Comparison of ENCODE assay signal across 15 cellular contexts in genomic region chr9:130659699-130660248, GRCh38. TPM values are rescaled to one million over a fixed set of nuclear protein-coding genes. Genes with fewer than 3 reads are reported as not detected.
A peak's percentile ranks its signal among the peaks of the same experiment; 100 is the strongest.
DNase-seq lines count a peak whose midpoint lies in the region; ATAC-seq and TF ChIP-seq lines count a peak whose summit lies in the region.
"Had no signal": no experiment of that assay in that cellular context is flagged by ENCODE, and none has a peak within 500 bp of the region (broad histone marks: within the 10 kb centered on the region; RNA-seq: fewer than 3 reads in every experiment).

No MANE protein-coding gene starts in this region.

- H4K20me1 ChIP-seq in SK-N-SH (ENCODE audit: insufficient read depth), result peaks cover 8% of the 10 kb centered on the region; the same call in 1 of the 2 replicates

- ATAC-seq in SK-N-SH treated with all-trans-retinoic acid at 6 μM for 48 hours (no peak), HG03378 (IDR thresholded peaks at IDR 0.05; ENCODE audit: unreplicated experiment) (no peak), GM18907 (IDR thresholded peaks at IDR 0.05; ENCODE audit: unreplicated experiment) (no peak)

- H3K4me1 Mint-ChIP-seq in osteocyte (ENCODE audit: unreplicated experiment), result peaks cover 27% of the 10 kb centered on the region

- H3F3A ChIP-seq in SK-N-SH (replicated peaks; ENCODE audit: insufficient read depth), result no peaks in the 10 kb centered on the region

- POLR2A ChIA-PET in SK-N-SH (lab: Yijun Ruan, JAX), result no interaction called here

- no peaks in the 10 kb centered on the region for H3K9me2 ChIP-seq in SK-N-SH

- H3K4me3 ChIP-seq in SK-N-SH (ENCODE audit: low read depth in 2 of 2, low read length in 1 of 2) (no peak overlapping the region), HUES48 (ENCODE audit: low read depth, low read length) (peak overlapping the region; percentile 45), ectodermal cell (ENCODE audit: insufficient read depth, low read depth, low read length) (peak overlapping the region; percentile 11)

- H3K4me2 ChIP-seq in SK-N-SH, result no peak overlapping the region

- H3K9me3 ChIP-seq in SK-N-SH (no peaks in the 10 kb centered on the region), HUES48 (ENCODE audit: control insufficient read depth, insufficient read depth, low read length) (no peaks in the 10 kb centered on the region; the same call in 1 of the 2 replicates), ectodermal cell (ENCODE audit: control insufficient read depth, low read length) (no peaks in the 10 kb centered on the region)

- no peaks in the 10 kb centered on the region for H3K36me3 Mint-ChIP-seq in osteocyte (ENCODE audit: unreplicated experiment)

- H3K27me3 Mint-ChIP-seq in osteocyte (ENCODE audit: unreplicated experiment), result peaks cover 78% of the 10 kb centered on the region

- H3K36me3 ChIP-seq in SK-N-SH (replicated peaks in 1 of 2; ENCODE audit: control insufficient read depth in 1 of 2, insufficient read depth in 2 of 2, low read length in 1 of 2), result no peaks in the 10 kb centered on the region
- H3K36me3 ChIP-seq in HUES48 (ENCODE audit: control insufficient read depth, insufficient read depth, low read length), result no peaks in the 10 kb centered on the region
- H3K36me3 ChIP-seq in ectodermal cell (ENCODE audit: control insufficient read depth, insufficient read depth, low read length), result no peaks in the 10 kb centered on the region

- CTCF ChIA-PET in SK-N-SH (lab: Yijun Ruan, JAX), result interaction anchor here (1.3 kb wide), 1 partner anchor 9 kb away, joined by 5 read pairs; no protein-coding TSS in a partner anchor

- H3K4me1 ChIP-seq in SK-N-SH (ENCODE audit: control insufficient read depth in 1 of 2, insufficient read depth in 2 of 2, low read depth in 1 of 2, low read length in 1 of 2) (peaks cover 0 to 3% of the 10 kb centered on the region in 2 experiments; a peak in 1 of 4 replicates), HUES48 (ENCODE audit: control insufficient read depth, insufficient read depth, low read length) (peaks cover 18% of the 10 kb centered on the region), ectodermal cell (ENCODE audit: control insufficient read depth, insufficient read depth, low read length) (peaks cover 33% of the 10 kb centered on the region)

- TF ChIP-seq RAD21 in SK-N-SH (IDR thresholded peaks at IDR 0.05; ENCODE audit: low read length), result no peak

- 6% methylated on average over 44 of the region's 58 CpGs for WGBS in SK-N-SH (ENCODE audit: low lambda C conversion rate)
- 1 to 2% methylated on average over 58 of the region's 58 CpGs for WGBS in ectodermal cell, 2 experiments

- H3K79me2 ChIP-seq in SK-N-SH (ENCODE audit: insufficient read depth), result no peaks in the 10 kb centered on the region

- no peak for TF ChIP-seq EP300 in SK-N-SH (IDR thresholded peaks at IDR 0.05; ENCODE audit: borderline replicate concordance in 1 of 2, low read depth in 1 of 2, low read length in 1 of 2)

- H3K27ac ChIP-seq in SK-N-SH (ENCODE audit: low read depth in 2 of 2, low read length in 1 of 2), result no peak overlapping the region
- no peak overlapping the region for H3K27ac ChIP-seq in HUES48 (ENCODE audit: low read depth, low read length)
- no peak overlapping the region for H3K27ac ChIP-seq in ectodermal cell (ENCODE audit: insufficient read depth, low read depth, low read length, poor library complexity, severe bottlenecking)

- peak; percentile 56 for DNase-seq in SK-N-SH
- no peak for DNase-seq in osteocyte (ENCODE audit: extremely low spot score, unreplicated experiment)
- no peak for DNase-seq in amygdala (lab: John Stamatoyannopoulos, UW)
- DNase-seq: activated CD8-positive, alpha-beta memory T cell treated with anti-CD3 and anti-CD28 coated beads, Interleukin-2, amount 50 U/mL, for 48 hours; HCEC 1CT; Kasumi-1; NCI-H2081; T1000 had no signal

- H3K27me3 ChIP-seq in SK-N-SH (ENCODE audit: insufficient read depth) (peaks cover 85% of the 10 kb centered on the region), HUES48 (ENCODE audit: control insufficient read depth, insufficient read depth, low read length) (peaks cover 99% of the 10 kb centered on the region), ectodermal cell (ENCODE audit: control insufficient read depth, insufficient read depth, low read length, poor library complexity, severe bottlenecking) (peaks cover 100% of the 10 kb centered on the region)

- no peak overlapping the region for H3K9ac ChIP-seq in SK-N-SH
- no peak overlapping the region for H3K9ac ChIP-seq in HUES48 (ENCODE audit: low read depth, low read length)

- H3K9me3 Mint-ChIP-seq in osteocyte (ENCODE audit: unreplicated experiment), result no peaks in the 10 kb centered on the region

- no peak overlapping the region for H3K27ac Mint-ChIP-seq in osteocyte (ENCODE audit: unreplicated experiment)

- H2AFZ ChIP-seq in SK-N-SH (ENCODE audit: low read depth), result no peak overlapping the region

- TF ChIP-seq CTCF in SK-N-SH (IDR thresholded peaks at IDR 0.05), result no peak
- TF ChIP-seq CTCF in osteocyte (IDR thresholded peaks at IDR 0.05), result no peak

- H3K4me3 Mint-ChIP-seq in osteocyte (ENCODE audit: unreplicated experiment), result peak overlapping the region; percentile 40

TF ChIP-seq in SK-N-SH, 30 proteins besides CTCF, POLR2A, EP300 and RAD21:
- no peak for TF ChIP-seq FOSL2 (IDR thresholded peaks at IDR 0.05; ENCODE audit: borderline replicate concordance, low read depth)
- TF ChIP-seq EZH2phosphoT487 (IDR thresholded peaks at IDR 0.05; ENCODE audit: borderline replicate concordance, low read depth), result peak; percentile 96
TF ChIP-seq in SK-N-SH: peak in this region for 1.

TF ChIP-seq in SK-N-SH treated with all-trans-retinoic acid at 6 μM for 48 hours, 23 proteins besides CTCF, POLR2A, EP300 and RAD21:
- TF ChIP-seq, protein P1, sequence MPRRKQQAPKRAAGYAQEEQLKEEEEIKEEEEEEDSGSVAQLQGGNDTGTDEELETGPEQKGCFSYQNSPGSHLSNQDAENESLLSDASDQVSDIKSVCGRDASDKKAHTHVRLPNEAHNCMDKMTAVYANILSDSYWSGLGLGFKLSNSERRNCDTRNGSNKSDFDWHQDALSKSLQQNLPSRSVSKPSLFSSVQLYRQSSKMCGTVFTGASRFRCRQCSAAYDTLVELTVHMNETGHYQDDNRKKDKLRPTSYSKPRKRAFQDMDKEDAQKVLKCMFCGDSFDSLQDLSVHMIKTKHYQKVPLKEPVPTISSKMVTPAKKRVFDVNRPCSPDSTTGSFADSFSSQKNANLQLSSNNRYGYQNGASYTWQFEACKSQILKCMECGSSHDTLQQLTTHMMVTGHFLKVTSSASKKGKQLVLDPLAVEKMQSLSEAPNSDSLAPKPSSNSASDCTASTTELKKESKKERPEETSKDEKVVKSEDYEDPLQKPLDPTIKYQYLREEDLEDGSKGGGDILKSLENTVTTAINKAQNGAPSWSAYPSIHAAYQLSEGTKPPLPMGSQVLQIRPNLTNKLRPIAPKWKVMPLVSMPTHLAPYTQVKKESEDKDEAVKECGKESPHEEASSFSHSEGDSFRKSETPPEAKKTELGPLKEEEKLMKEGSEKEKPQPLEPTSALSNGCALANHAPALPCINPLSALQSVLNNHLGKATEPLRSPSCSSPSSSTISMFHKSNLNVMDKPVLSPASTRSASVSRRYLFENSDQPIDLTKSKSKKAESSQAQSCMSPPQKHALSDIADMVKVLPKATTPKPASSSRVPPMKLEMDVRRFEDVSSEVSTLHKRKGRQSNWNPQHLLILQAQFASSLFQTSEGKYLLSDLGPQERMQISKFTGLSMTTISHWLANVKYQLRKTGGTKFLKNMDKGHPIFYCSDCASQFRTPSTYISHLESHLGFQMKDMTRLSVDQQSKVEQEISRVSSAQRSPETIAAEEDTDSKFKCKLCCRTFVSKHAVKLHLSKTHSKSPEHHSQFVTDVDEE (CRISPR knock-in tag; IDR thresholded peaks at IDR 0.05), result no peak
- TF ChIP-seq PPARA (CRISPR knock-in tag; IDR thresholded peaks at IDR 0.05; ENCODE audit: borderline replicate concordance) (no peak), OSR1 (CRISPR knock-in tag; IDR thresholded peaks at IDR 0.05) (no peak), BACH2 (CRISPR knock-in tag; IDR thresholded peaks at IDR 0.05; ENCODE audit: borderline replicate concordance) (no peak)

RNA-seq across cellular contexts. Expression of gene PRDM12, which starts 4.6 kb away (rescaled TPM):
- polyA plus RNA-seq in SK-N-SH (2012; rRNA removed), result 0.02 and 0.08 TPM in 2 replicates
- 0.05 and 0.06 TPM in 2 replicates for polyA plus RNA-seq in SK-N-SH (2012; cell fraction: cytosol; rRNA removed)
- polyA plus RNA-seq in SK-N-SH (2012; cell fraction: nucleus; rRNA removed), result 0.05 and 0.14 TPM in 2 replicates
- polyA plus RNA-seq in ectodermal cell (2013, experiment 1 of 4), result 1.0 TPM
- polyA plus RNA-seq in ectodermal cell (2013, experiment 2 of 4), result 2.5 TPM
- polyA plus RNA-seq in ectodermal cell (2013, experiment 3 of 4), result 1.4 TPM
- 2.4 TPM for polyA plus RNA-seq in ectodermal cell (2013, experiment 4 of 4)
- total RNA-seq in osteocyte, result not detected in 2 replicates
- total RNA-seq: urinary bladder had no signal
- polyA plus RNA-seq: AG04450, urinary bladder had no signal

RNA-seq across cellular contexts. Expression of gene EXOSC2, which starts 33.8 kb away (rescaled TPM):
- 28.7 and 36.8 TPM in 2 replicates for polyA plus RNA-seq in SK-N-SH (2012; rRNA removed)
- 30.8 and 32.4 TPM in 2 replicates for polyA plus RNA-seq in SK-N-SH (2012; cell fraction: cytosol; rRNA removed)
- 46.6 and 64.0 TPM in 2 replicates for polyA plus RNA-seq in SK-N-SH (2012; cell fraction: nucleus; rRNA removed)
- 70.7 TPM for polyA plus RNA-seq in ectodermal cell (2013, experiment 1 of 4)
- 77.3 TPM for polyA plus RNA-seq in ectodermal cell (2013, experiment 2 of 4)
- 50.3 TPM for polyA plus RNA-seq in ectodermal cell (2013, experiment 3 of 4)
- polyA plus RNA-seq in ectodermal cell (2013, experiment 4 of 4), result 50.3 TPM
- 26.1 and 26.2 TPM in 2 replicates for total RNA-seq in osteocyte

Comparison
In these comparisons a context has a peak if more than half of its experiments do, and no peak if none do; other contexts are left out.
1. H3K4me3 ChIP-seq: peak in HUES48 (single experiment) and ectodermal cell (single experiment); none in SK-N-SH (0 of 2).